ENCODE assay signal across 9 cellular contexts in genomic region chr1:22039594-22040347, GRCh38. TPM values are rescaled to one million over a fixed set of nuclear protein-coding genes. Genes with fewer than 3 reads are reported as not detected.
DNase-seq lines count a peak whose midpoint lies in the region; ATAC-seq and TF ChIP-seq lines count a peak whose summit lies in the region.
"Had no signal": no experiment of that assay in that cellular context is flagged by ENCODE, and none has a peak within 500 bp of the region (broad histone marks: within the 10 kb centered on the region; RNA-seq: fewer than 3 reads in every experiment).

No MANE protein-coding gene starts in this region.

- no peaks in the 10 kb centered on the region for H3K36me3 ChIP-seq in left ventricle myocardium inferior

- BruUV-seq in Calu3 (replicated peaks; lab: Mats Ljungman, UMichigan), result no TSS peak

- H3K27me3 Mint-ChIP-seq in Calu3 (ENCODE audit: unreplicated experiment), result no peaks in the 10 kb centered on the region

- H3K27me3 ChIP-seq in left ventricle myocardium inferior (ENCODE audit: low read depth), result no peaks in the 10 kb centered on the region

- ATAC-seq in GM19463 (IDR thresholded peaks at IDR 0.05; ENCODE audit: unreplicated experiment) (peak; percentile 96), HG03558 (IDR thresholded peaks at IDR 0.05; ENCODE audit: extremely low read depth, unreplicated experiment) (peak; percentile 76)

- H3K36me3 Mint-ChIP-seq in Calu3 (ENCODE audit: insufficient read depth, unreplicated experiment), result no peaks in the 10 kb centered on the region

- peaks cover 28% of the 10 kb centered on the region for H3K4me1 ChIP-seq in left ventricle myocardium inferior

- TF ChIP-seq CTCF in Calu3 (IDR thresholded peaks at IDR 0.05; ENCODE audit: unreplicated experiment) (no peak), left ventricle myocardium inferior (IDR thresholded peaks at IDR 0.05; ENCODE audit: borderline replicate concordance) (no peak)

- H3K4me1 Mint-ChIP-seq in Calu3 (ENCODE audit: low read depth, unreplicated experiment), result peaks cover 25% of the 10 kb centered on the region

- H3K4me3 ChIP-seq in left ventricle myocardium inferior, result no peak overlapping the region

- H3K27ac ChIP-seq in left ventricle myocardium inferior (replicated peaks), result peak overlapping the region; percentile 64

- DNase-seq in Calu3 (peak; percentile 69), RPMI8226 (peak; percentile 97), left ventricle myocardium inferior (peak; percentile 69), COLO829 (ENCODE audit: low spot score) (no peak)
- DNase-seq in activated T-helper 9 cell treated with anti-CD3 and anti-CD28 coated beads, Interleukin-2, amount 50 U/mL, for 16 hours (ENCODE audit: low read depth), result peak; percentile 73
- DNase-seq in stimulated activated CD4-positive, alpha-beta T cell treated with anti-CD3 and anti-CD28 coated beads, Interleukin-1b, Interleukin-23, amount 100 ng/mL, for 48 hours, result peak; percentile 91

- H3K4me3 Mint-ChIP-seq in Calu3 (ENCODE audit: low read depth, unreplicated experiment), result no peak overlapping the region

- CTCF ChIA-PET in Calu3 (lab: Charles Lee), result interaction anchor here (0.7 to 1.3 kb wide), 4 partner anchors 13 to 496 kb away, joined by 3 to 6 read pairs (median 4); partner anchors contain the start of gene CDC42

- H3K9me3 Mint-ChIP-seq in Calu3 (ENCODE audit: low read depth, unreplicated experiment), result no peaks in the 10 kb centered on the region

- no peaks in the 10 kb centered on the region for H3K9me3 ChIP-seq in left ventricle myocardium inferior (replicated peaks)

- intact Hi-C loops in Calu3 (cut with micrococcal nuclease; ENCODE audit: unreplicated experiment), result no loop called here
- intact Hi-C loops in left ventricle myocardium inferior (cut with micrococcal nuclease), result loop anchor here (10.0 kb wide), 1 partner anchor 185 kb away; no protein-coding TSS in a partner anchor

- no peak overlapping the region for H3K27ac Mint-ChIP-seq in Calu3 (ENCODE audit: unreplicated experiment)

RNA-seq across cellular contexts. Expression of gene CDC42, which starts 12.7 kb away (rescaled TPM):
- 194 and 204 TPM in 2 replicates for total RNA-seq in Calu3 (2022)
- total RNA-seq in left ventricle myocardium inferior, result 126 TPM

RNA-seq across cellular contexts. Expression of gene CELA3A, which starts 38.3 kb away (rescaled TPM):
- total RNA-seq in Calu3 (2022) (not detected in 2 replicates), left ventricle myocardium inferior (not detected)
- total RNA-seq: SK-MEL-5 had no signal
